Comparison of ENCODE assay signal across 25 cellular contexts in the genomic region with DNA sequence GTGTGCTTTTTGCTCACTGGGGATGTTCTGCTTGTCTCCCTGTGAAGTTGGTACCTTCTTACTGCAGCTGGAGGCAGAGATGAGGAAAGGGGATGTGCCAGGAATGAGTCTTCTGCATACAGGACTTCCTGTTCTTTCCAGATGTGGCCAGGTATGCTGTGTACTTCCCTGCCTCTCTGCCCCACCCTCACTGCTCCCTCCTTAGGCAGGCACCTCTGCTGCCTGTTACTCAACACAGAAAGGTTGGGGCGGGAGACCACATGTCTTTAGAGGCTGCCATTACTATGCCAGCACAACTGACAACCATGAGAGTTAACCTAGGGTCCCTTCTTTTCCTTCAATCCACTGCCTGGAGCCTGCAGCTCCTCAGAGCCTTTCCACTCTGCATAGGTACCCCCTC. TPM values are rescaled to one million over a fixed set of nuclear protein-coding genes. Genes with fewer than 3 reads are reported as not detected.
A peak's percentile ranks its signal among the peaks of the same experiment; 100 is the strongest.
DNase-seq lines count a peak whose midpoint lies in the region; ATAC-seq, FAIRE-seq and TF ChIP-seq lines count a peak whose summit lies in the region.
"Had no signal": no experiment of that assay in that cellular context is flagged by ENCODE, and none has a peak within 500 bp of the region (broad histone marks: within the 10 kb centered on the region; RNA-seq: fewer than 3 reads in every experiment).

No MANE protein-coding gene starts in this region.

- CTCF ChIA-PET in T-cell (lab: Charles Lee), result no interaction called here

- dilution Hi-C loops in keratinocyte (cut with MboI; ENCODE audit: extremely low pct_ligation_motif_present, low sequenced_read_pairs), result no loop called here

- DNase-seq in activated naive CD8-positive, alpha-beta T cell treated with anti-CD3 and anti-CD28 coated beads, Interleukin-2, amount 50 U/mL, for 24 hours, result no peak
- peak in 1 of 34 experiments; percentile 3 for DNase-seq in T-cell
- DNase-seq in keratinocyte (ENCODE audit: low read depth, low spot score), result peak; percentile 92
- DNase-seq in vagina (ENCODE audit: extremely low spot score in 2 of 2), result peak in 1 of 2 donors; percentile 93
- no peak for DNase-seq in NCI-H187 treated with DMSO at 0.1 percent for 48 hours (lab: John Stamatoyannopoulos, UW)
- DNase-seq in substantia nigra (lab: John Stamatoyannopoulos, UW), result no peak
- DNase-seq in neuronal stem cell (ENCODE audit: low spot score), result no peak
- DNase-seq: activated CD4-positive, alpha-beta T cell treated with anti-CD3 and anti-CD28 coated beads, Interleukin-2, amount 50 U/mL, for 1 hour; BE2C; Calu3; gastrocnemius medialis; hippocampal formation; KG1; NCI-H146; NCI-H510A; stimulated activated CD8-positive, alpha-beta memory T cell treated with anti-CD3 and anti-CD28 coated beads, Interleukin-4, amount 100 ng/mL, for 48 hours; upper lobe of right lung had no signal

- no peaks in the 10 kb centered on the region for H3K9me3 Mint-ChIP-seq in activated naive CD8-positive, alpha-beta T cell (ENCODE audit: low read depth)
- no peaks in the 10 kb centered on the region for H3K9me3 Mint-ChIP-seq in activated naive CD8-positive, alpha-beta T cell treated with anti-CD3 and anti-CD28 coated beads, Interleukin-2, amount 50 U/mL, for 24 hours
- H3K9me3 Mint-ChIP-seq in T-cell, result peaks cover 0 to 6% (median 3%) of the 10 kb centered on the region in 3 donors
- H3K9me3 Mint-ChIP-seq: activated T-helper 17 cell treated with anti-CD3 and anti-CD28 coated beads, Interleukin-2, amount 50 U/mL, for 72 hours; GM23338; neural crest cell had no signal

- H3K27ac ChIP-seq in keratinocyte (ENCODE audit: control insufficient read depth, insufficient read depth, low read length) (peak overlapping the region; percentile 81), vagina (peak overlapping the region; percentile 42), substantia nigra (ENCODE audit: low read depth, low read length, poor library complexity, severe bottlenecking) (no peak overlapping the region), neuronal stem cell (replicated peaks; ENCODE audit: low read length) (no peak overlapping the region)
- H3K27ac ChIP-seq: gastrocnemius medialis, SJSA1, upper lobe of right lung had no signal

- TF ChIP-seq CTCF in keratinocyte (optimal IDR thresholded peaks at IDR 0.05 in 1 of 3, IDR thresholded peaks at IDR 0.05 in 1 of 3, conservative IDR thresholded peaks at IDR 0.05 in 1 of 3; ENCODE audit: extremely low read depth in 1 of 3, insufficient read depth in 2 of 3, low read length in 3 of 3) (no peak), vagina (IDR thresholded peaks at IDR 0.05) (no peak)

- H3K9me1 ChIP-seq in keratinocyte (ENCODE audit: control insufficient read depth, extremely low read depth, insufficient read depth, low read length), result no peaks in the 10 kb centered on the region

- no peak for ATAC-seq in activated naive CD8-positive, alpha-beta T cell treated with anti-CD3 and anti-CD28 coated beads, Interleukin-2, amount 50 U/mL, for 24 hours
- peak in 2 of 4 experiments; percentile 18 to 30 for ATAC-seq in T-cell (replicated peaks in 1 of 4)
- ATAC-seq: gastrocnemius medialis, GM23338, upper lobe of right lung had no signal

- TF ChIP-seq POLR2A in vagina (IDR thresholded peaks at IDR 0.05), result no peak

- H3K36me3 Mint-ChIP-seq in activated naive CD8-positive, alpha-beta T cell, result no peaks in the 10 kb centered on the region
- H3K36me3 Mint-ChIP-seq in activated naive CD8-positive, alpha-beta T cell treated with anti-CD3 and anti-CD28 coated beads, Interleukin-2, amount 50 U/mL, for 24 hours (ENCODE audit: low read depth), result no peaks in the 10 kb centered on the region
- no peaks in the 10 kb centered on the region for H3K36me3 Mint-ChIP-seq in T-cell
- H3K36me3 Mint-ChIP-seq: brain had no signal

- H3K9me3 ChIP-seq in keratinocyte (ENCODE audit: control insufficient read depth, low read depth, low read length) (no peaks in the 10 kb centered on the region), vagina (no peaks in the 10 kb centered on the region), neuronal stem cell (replicated peaks in 1 of 2; ENCODE audit: control insufficient read depth in 2 of 2, insufficient read depth in 1 of 2, low read depth in 1 of 2, low read length in 2 of 2) (no peaks in the 10 kb centered on the region)
- H3K9me3 ChIP-seq: BE2C, gastrocnemius medialis, SJSA1, upper lobe of right lung had no signal

- no peak overlapping the region for H3K18ac ChIP-seq in neuronal stem cell (ENCODE audit: low read length)

- no peak overlapping the region for H3K23ac ChIP-seq in neuronal stem cell (ENCODE audit: low read depth, low read length, poor library complexity)

- no peaks in the 10 kb centered on the region for H4K20me1 ChIP-seq in keratinocyte (ENCODE audit: control insufficient read depth, extremely low read depth, insufficient read depth, low read length)

- H3K9ac ChIP-seq in keratinocyte (ENCODE audit: control insufficient read depth, extremely low read depth, insufficient read depth, low read length), result peak overlapping the region; percentile 24
- no peak overlapping the region for H3K9ac ChIP-seq in neuronal stem cell (ENCODE audit: low read depth, low read length, poor library complexity)

- H4K91ac ChIP-seq in neuronal stem cell (ENCODE audit: low read depth, low read length, poor library complexity), result no peak overlapping the region

- H2BK5ac ChIP-seq in neuronal stem cell (ENCODE audit: low read length), result no peak overlapping the region

- H3K79me1 ChIP-seq in neuronal stem cell (ENCODE audit: low read depth, low read length), result no peaks in the 10 kb centered on the region

- H3K27me3 Mint-ChIP-seq in activated naive CD8-positive, alpha-beta T cell, result no peaks in the 10 kb centered on the region
- H3K27me3 Mint-ChIP-seq in activated naive CD8-positive, alpha-beta T cell treated with anti-CD3 and anti-CD28 coated beads, Interleukin-2, amount 50 U/mL, for 24 hours, result no peaks in the 10 kb centered on the region
- no peaks in the 10 kb centered on the region for H3K27me3 Mint-ChIP-seq in T-cell
- H3K27me3 Mint-ChIP-seq: activated T-helper 17 cell treated with anti-CD3 and anti-CD28 coated beads, Interleukin-2, amount 50 U/mL, for 72 hours had no signal

- peaks cover 39% of the 10 kb centered on the region for H3K4me1 Mint-ChIP-seq in activated naive CD8-positive, alpha-beta T cell (ENCODE audit: low read depth)
- H3K4me1 Mint-ChIP-seq in activated naive CD8-positive, alpha-beta T cell treated with anti-CD3 and anti-CD28 coated beads, Interleukin-2, amount 50 U/mL, for 24 hours, result peaks cover 33% of the 10 kb centered on the region
- H3K4me1 Mint-ChIP-seq in T-cell, result peaks cover 29 to 41% (median 36%) of the 10 kb centered on the region in 3 donors
- H3K4me1 Mint-ChIP-seq: neural crest cell had no signal

- H3K4me1 ChIP-seq in keratinocyte (ENCODE audit: control insufficient read depth, extremely low read depth, insufficient read depth, low read length) (peaks cover 38% of the 10 kb centered on the region), vagina (peaks cover 18% of the 10 kb centered on the region), neuronal stem cell (ENCODE audit: control insufficient read depth in 2 of 2, insufficient read depth in 1 of 2, low read depth in 1 of 2, low read length in 2 of 2) (peaks cover 0 to 9% of the 10 kb centered on the region in 2 donors)

- POLR2A ChIA-PET in T-cell (lab: Charles Lee), result no interaction called here

- H2AFZ ChIP-seq in keratinocyte (ENCODE audit: control insufficient read depth, low read length) (no peak overlapping the region), neuronal stem cell (ENCODE audit: low read length) (no peak overlapping the region)
- H2AFZ ChIP-seq: GM23338 had no signal

- H4K8ac ChIP-seq in neuronal stem cell (ENCODE audit: low read depth, low read length), result no peak overlapping the region

- peak overlapping the region; percentile 68 for H3K27ac Mint-ChIP-seq in activated naive CD8-positive, alpha-beta T cell
- no peak overlapping the region for H3K27ac Mint-ChIP-seq in activated naive CD8-positive, alpha-beta T cell treated with anti-CD3 and anti-CD28 coated beads, Interleukin-2, amount 50 U/mL, for 24 hours
- peak overlapping the region; percentile 94 to 95 for H3K27ac Mint-ChIP-seq in T-cell
- H3K27ac Mint-ChIP-seq: brain, GM23338 had no signal

- H3K4me3 ChIP-seq in keratinocyte (ENCODE audit: control insufficient read depth in 2 of 3, extremely low read depth in 1 of 3, insufficient read depth in 2 of 3, low read depth in 1 of 3, low read length in 3 of 3), result no peak overlapping the region
- H3K4me3 ChIP-seq in vagina, result no peak overlapping the region
- H3K4me3 ChIP-seq in neuronal stem cell (ENCODE audit: low read length in 2 of 2), result no peak overlapping the region
- H3K4me3 ChIP-seq: esophagus muscularis mucosa, gastrocnemius medialis, GM23338, SJSA1, upper lobe of right lung had no signal

- peak overlapping the region; percentile 49 for H3K4me2 ChIP-seq in keratinocyte (ENCODE audit: control insufficient read depth, extremely low read depth, insufficient read depth, low read depth, low read length)
- no peak overlapping the region for H3K4me2 ChIP-seq in neuronal stem cell (ENCODE audit: insufficient read depth, low read length, poor library complexity, severe bottlenecking)
- H3K4me2 ChIP-seq: GM23338 had no signal

- no peak overlapping the region for H2BK15ac ChIP-seq in neuronal stem cell (ENCODE audit: low read length)

- peak; percentile 85 for FAIRE-seq in keratinocyte (lab: Jason Lieb, UNC)
- FAIRE-seq: GM12892 had no signal

- no CpG with 5 or more reads among the region's 1 CpG for WGBS in neuronal stem cell (ENCODE audit: extremely low coverage in 2 of 2, insufficient read length in 2 of 2, insufficient replicate concordance in 1 of 2), 2 donors

- no peak overlapping the region for H2BK12ac ChIP-seq in neuronal stem cell (ENCODE audit: low read length)

- intact Hi-C loops in vagina (cut with DNase I), result no loop called here

- H3K14ac ChIP-seq in neuronal stem cell (ENCODE audit: low read length), result no peak overlapping the region

- H3K27me3 ChIP-seq in keratinocyte (ENCODE audit: control insufficient read depth, extremely low read depth, insufficient read depth, low read length) (no peaks in the 10 kb centered on the region), vagina (no peaks in the 10 kb centered on the region), neuronal stem cell (ENCODE audit: control insufficient read depth in 3 of 3, insufficient read depth in 3 of 3, low read depth in 1 of 3, low read length in 3 of 3) (peaks cover 0 to 26% (median 22%) of the 10 kb centered on the region in 3 experiments)
- H3K27me3 ChIP-seq: BE2C, esophagus muscularis mucosa, gastrocnemius medialis, SJSA1, upper lobe of right lung had no signal

- no peak overlapping the region for H3K4ac ChIP-seq in neuronal stem cell (ENCODE audit: low read length)

- H3K79me2 ChIP-seq in keratinocyte (ENCODE audit: control insufficient read depth, insufficient read depth, low read length), result peaks cover 27% of the 10 kb centered on the region

- no peak overlapping the region for H2BK120ac ChIP-seq in neuronal stem cell (ENCODE audit: low read depth, low read length)

- H3K36me3 ChIP-seq in keratinocyte (ENCODE audit: control insufficient read depth in 2 of 2, extremely low read depth in 1 of 2, insufficient read depth in 2 of 2, low read length in 2 of 2), result peaks cover 0 to 9% of the 10 kb centered on the region in 2 experiments
- no peaks in the 10 kb centered on the region for H3K36me3 ChIP-seq in vagina
- H3K36me3 ChIP-seq in neuronal stem cell (replicated peaks in 1 of 2; ENCODE audit: control insufficient read depth in 2 of 2, insufficient read depth in 2 of 2, low read length in 2 of 2), result no peaks in the 10 kb centered on the region
- H3K36me3 ChIP-seq: BE2C, esophagus muscularis mucosa, gastrocnemius medialis, SJSA1, upper lobe of right lung had no signal

- H2AK5ac ChIP-seq in neuronal stem cell (ENCODE audit: low read depth, low read length), result no peak overlapping the region

- no peak overlapping the region for H3K4me3 Mint-ChIP-seq in activated naive CD8-positive, alpha-beta T cell
- H3K4me3 Mint-ChIP-seq in activated naive CD8-positive, alpha-beta T cell treated with anti-CD3 and anti-CD28 coated beads, Interleukin-2, amount 50 U/mL, for 24 hours, result no peak overlapping the region
- no peak overlapping the region for H3K4me3 Mint-ChIP-seq in T-cell
- H3K4me3 Mint-ChIP-seq: brain, GM23338, neural crest cell had no signal

RNA-seq across cellular contexts. Expression of gene OAS3, which starts 2.0 kb away (rescaled TPM):
- total RNA-seq in T-cell, result 10 to 100 TPM; 18.4 to 38.5 (median 24.5) TPM
- 54.1 to 104 TPM (median 59.2 TPM) in 3 replicates for polyA plus RNA-seq in keratinocyte
- 2.8 TPM for polyA plus RNA-seq in keratinocyte (2011; ENCODE audit: low read depth)
- polyA plus RNA-seq in keratinocyte (2011; cell fraction: cytosol; rRNA removed), result 54.1 and 65.0 TPM in 2 replicates
- 102 TPM in 2 replicates for polyA plus RNA-seq in keratinocyte (2011; cell fraction: nucleus; rRNA removed)
- 5.4 and 65.5 TPM in 2 replicates for polyA plus RNA-seq in keratinocyte (2012; ENCODE audit: low replicate concordance)
- 132 to 508 TPM (median 151 TPM) in 3 replicates for polyA minus RNA-seq in keratinocyte
- 42.0 TPM for polyA minus RNA-seq in keratinocyte (2011; cell fraction: cytosol; rRNA and poly(A)+ RNA removed)
- 50.1 and 76.1 TPM in 2 replicates for polyA minus RNA-seq in keratinocyte (2011; cell fraction: nucleus; rRNA and poly(A)+ RNA removed)
- 20.1 TPM for total RNA-seq in vagina
- 0.01 TPM for polyA plus RNA-seq in neuronal stem cell (2013, experiment 1 of 2)
- 0.03 TPM for polyA plus RNA-seq in neuronal stem cell (2013, experiment 2 of 2)

RNA-seq across cellular contexts. Expression of gene OAS1, which starts 29.5 kb away (rescaled TPM):
- 10 to 100 TPM in 4 of 5 donors, 1 to 10 TPM in 1; 8.5 to 22.9 (median 11.4) TPM for total RNA-seq in T-cell
- polyA plus RNA-seq in keratinocyte, result 88.3 to 102 TPM (median 95.0 TPM) in 3 replicates
- 6.3 TPM for polyA plus RNA-seq in keratinocyte (2011; ENCODE audit: low read depth)
- polyA plus RNA-seq in keratinocyte (2011; cell fraction: cytosol; rRNA removed), result 52.6 and 59.7 TPM in 2 replicates
- 63.4 and 68.2 TPM in 2 replicates for polyA plus RNA-seq in keratinocyte (2011; cell fraction: nucleus; rRNA removed)
- 11.8 and 65.0 TPM in 2 replicates for polyA plus RNA-seq in keratinocyte (2012; ENCODE audit: low replicate concordance)
- 43.6 to 63.7 TPM (median 45.5 TPM) in 3 replicates for polyA minus RNA-seq in keratinocyte
- 41.8 TPM for polyA minus RNA-seq in keratinocyte (2011; cell fraction: cytosol; rRNA and poly(A)+ RNA removed)
- 31.0 and 38.5 TPM in 2 replicates for polyA minus RNA-seq in keratinocyte (2011; cell fraction: nucleus; rRNA and poly(A)+ RNA removed)
- total RNA-seq in vagina, result 30.9 TPM
- not detected for polyA plus RNA-seq in neuronal stem cell (2013, experiment 1 of 2)
- not detected for polyA plus RNA-seq in neuronal stem cell (2013, experiment 2 of 2)
- total RNA-seq: GM23338, neural crest cell, SJSA1 had no signal
- polyA plus RNA-seq: GM23338 had no signal

RNA-seq across cellular contexts. Expression of gene OAS2, which starts 42.1 kb away (rescaled TPM):
- total RNA-seq in T-cell, result 10 to 100 TPM; 44.8 to 75.5 (median 56.9) TPM
- 88.1 to 106 TPM (median 92.7 TPM) in 3 replicates for polyA plus RNA-seq in keratinocyte
- polyA plus RNA-seq in keratinocyte (2011; ENCODE audit: low read depth), result 4.3 TPM
- polyA plus RNA-seq in keratinocyte (2011; cell fraction: cytosol; rRNA removed), result 43.4 and 69.9 TPM in 2 replicates
- 69.3 and 78.3 TPM in 2 replicates for polyA plus RNA-seq in keratinocyte (2011; cell fraction: nucleus; rRNA removed)
- polyA plus RNA-seq in keratinocyte (2012; ENCODE audit: low replicate concordance), result 2.6 and 66.4 TPM in 2 replicates
- 64.4 to 108 TPM (median 102 TPM) in 3 replicates for polyA minus RNA-seq in keratinocyte
- 64.5 TPM for polyA minus RNA-seq in keratinocyte (2011; cell fraction: cytosol; rRNA and poly(A)+ RNA removed)
- 56.6 and 108 TPM in 2 replicates for polyA minus RNA-seq in keratinocyte (2011; cell fraction: nucleus; rRNA and poly(A)+ RNA removed)
- total RNA-seq in vagina, result 14.0 TPM
- 0.01 TPM for polyA plus RNA-seq in neuronal stem cell (2013, experiment 1 of 2)
- polyA plus RNA-seq in neuronal stem cell (2013, experiment 2 of 2), result not detected
- total RNA-seq: GM23338, neural crest cell had no signal

Comparison
In these comparisons a context has a peak if more than half of its experiments do, and no peak if none do; other contexts are left out.
1. H3K27ac ChIP-seq: peak in keratinocyte (single experiment) and vagina (single experiment); none in substantia nigra (single experiment) and neuronal stem cell (single experiment).